In genomic region chr6:155943635-155944034, GRCh38 we compare ENCODE assay signal across 35 cellular contexts.
DNase-seq lines count a peak whose midpoint lies in the region; ATAC-seq, FAIRE-seq and TF ChIP-seq lines count a peak whose summit lies in the region.
"Had no signal": no experiment of that assay in that cellular context is flagged by ENCODE, and none has a peak within 500 bp of the region (broad histone marks: within the 10 kb centered on the region; RNA-seq: fewer than 3 reads in every experiment).

No MANE protein-coding gene starts in this region.

- no peaks in the 10 kb centered on the region for H4K20me1 ChIP-seq in GM23248 (ENCODE audit: insufficient read depth)
- no peaks in the 10 kb centered on the region for H4K20me1 ChIP-seq in fibroblast of lung (ENCODE audit: control insufficient read depth, extremely low read depth, insufficient read depth, low read length)
- no peaks in the 10 kb centered on the region for H4K20me1 ChIP-seq in GM23338 (replicated peaks; ENCODE audit: insufficient read depth)
- H4K20me1 ChIP-seq: BLaER1 treated with 17β-estradiol and CSF1 and Interleukin-3, amounts not matched to agents 10 nM and 100 nM had no signal

- H3K9me3 ChIP-seq in GM23248 (ENCODE audit: low read depth): no peaks in the 10 kb centered on the region
- no peaks in the 10 kb centered on the region for H3K9me3 ChIP-seq in fibroblast of lung (ENCODE audit: control insufficient read depth, insufficient read depth, low read depth, low read length)
- no peaks in the 10 kb centered on the region for H3K9me3 ChIP-seq in pancreas
- H3K9me3 ChIP-seq: thyroid gland, uterus had no signal

- ATAC-seq in pancreas (no peak), GM23338 (no peak)
- ATAC-seq: activated CD4-positive, CD25-positive, alpha-beta regulatory T cell treated with anti-CD3 and anti-CD28 coated beads, Interleukin-2, amount 50 U/mL, for 24 hours; K562; SK-N-SH treated with all-trans-retinoic acid at 6 μM for 48 hours had no signal

- peaks cover 3% of the 10 kb centered on the region for H3K27me3 Mint-ChIP-seq in GM23338 (ENCODE audit: insufficient read depth, low read depth, poor library complexity)
- H3K27me3 Mint-ChIP-seq: activated CD4-positive, alpha-beta memory T cell treated with anti-CD3 and anti-CD28 coated beads, Interleukin-2, amount 10 ng/mL, durations not matched to agents 7 days and 5 days had no signal

- peaks cover 5% of the 10 kb centered on the region; the same call in 2 of the 3 replicates for H3K4me1 Mint-ChIP-seq in GM23338
- H3K4me1 Mint-ChIP-seq: activated CD4-positive, alpha-beta memory T cell treated with anti-CD3 and anti-CD28 coated beads, Interleukin-2, amount 10 ng/mL, durations not matched to agents 7 days and 5 days; immature natural killer cell; neural progenitor cell had no signal

- H3K27ac ChIP-seq in GM23248 (no peak overlapping the region), fibroblast of lung (ENCODE audit: insufficient read depth, low read length) (no peak overlapping the region), pancreas (no peak overlapping the region), GM23338 (ENCODE audit: low read depth) (no peak overlapping the region)
- H3K27ac ChIP-seq: BLaER1 treated with 17β-estradiol and CSF1 and Interleukin-3, amounts not matched to agents 10 nM and 100 nM; dorsolateral prefrontal cortex; left ventricle myocardium inferior; neural progenitor cell; parathyroid adenoma; right atrium auricular region; stomach; thyroid gland; uterus had no signal

- H3K9me2 ChIP-seq in GM23248 (ENCODE audit: insufficient read depth) (no peaks in the 10 kb centered on the region), GM23338 (ENCODE audit: insufficient read depth) (peaks cover 2% of the 10 kb centered on the region; the same call in 1 of the 2 replicates)

- H3K4me2 ChIP-seq in GM23248 (ENCODE audit: unreplicated experiment) (no peak overlapping the region), fibroblast of lung (ENCODE audit: extremely low read depth, insufficient read depth, low read length) (no peak overlapping the region), GM23338 (no peak overlapping the region)
- H3K4me2 ChIP-seq: BLaER1 treated with 17β-estradiol and CSF1 and Interleukin-3, amounts not matched to agents 10 nM and 100 nM; neural progenitor cell had no signal

- in situ Hi-C loops in GM23248 (cut with MboI): no loop called here

- H3K4me1 ChIP-seq in GM23248 (ENCODE audit: insufficient read depth) (no peaks in the 10 kb centered on the region), fibroblast of lung (ENCODE audit: control insufficient read depth, extremely low read depth, insufficient read depth, low read length) (no peaks in the 10 kb centered on the region), pancreas (peaks cover 0 to 12% (median 4%) of the 10 kb centered on the region in 3 donors), GM23338 (ENCODE audit: insufficient read depth) (no peaks in the 10 kb centered on the region)
- H3K4me1 ChIP-seq: left ventricle myocardium inferior, parathyroid adenoma, right atrium auricular region, thyroid gland, uterus had no signal

- intact Hi-C loops in pancreas (cut with DNase I): no loop called here

- H3K27ac Mint-ChIP-seq in GM23338: no peak overlapping the region
- H3K27ac Mint-ChIP-seq: activated CD4-positive, alpha-beta memory T cell treated with anti-CD3 and anti-CD28 coated beads, Interleukin-2, amount 10 ng/mL, durations not matched to agents 7 days and 5 days; activated T-helper 1 cell treated with anti-CD3 and anti-CD28 coated beads, Interleukin-12 subunit alpha, Interleukin-12 subunit beta, Interleukin-2, Interleukin-4 antibody, amounts not matched to agents 30 ng/mL and 10 ng/mL and 1 ng/mL, durations not matched to agents 14 hours and 24 hours and 36 hours; immature natural killer cell; neural progenitor cell; T-helper 1 cell treated with Interleukin-12 subunit alpha and Interleukin-12 subunit beta and Interleukin-4 antibody, amounts not matched to agents 30 μg/mL and 1 μg/mL, for 36 hours had no signal

- peaks cover 19% of the 10 kb centered on the region for H3K36me3 Mint-ChIP-seq in GM23338 (ENCODE audit: low read depth)
- H3K36me3 Mint-ChIP-seq: brain, immature natural killer cell, neural progenitor cell had no signal

- peaks cover 22% of the 10 kb centered on the region for H3K9me3 Mint-ChIP-seq in GM23338
- H3K9me3 Mint-ChIP-seq: neural progenitor cell had no signal

- DNase-seq in GM23248 (peak; percentile 3), RPMI7951 (ENCODE audit: low read depth) (peak; percentile 3), fibroblast of lung (ENCODE audit: low read depth in 2 of 2) (peak; percentile 7 to 11), stromal cell of bone marrow (ENCODE audit: low read depth) (peak; percentile 18), pancreas (no peak), dermis blood vessel endothelial cell (no peak), GM23338 (ENCODE audit: low spot score) (no peak)
- DNase-seq: activated CD4-positive, alpha-beta memory T cell treated with anti-CD3 and anti-CD28 coated beads, Interleukin-2, amount 10 ng/mL, durations not matched to agents 7 days and 5 days; activated CD8-positive, alpha-beta memory T cell treated with anti-CD3 and anti-CD28 coated beads, Interleukin-2, amount 50 U/mL, for 4 hours; activated naive CD4-positive, alpha-beta T cell treated with Interleukin-2 at 50 U/mL for 16 hours; dorsolateral prefrontal cortex; GF-D8; immature natural killer cell; left ventricle myocardium inferior; NCI-H1105; NCI-H1930; NCI-H526; Right ventricle myocardium superior; stimulated activated CD4-positive, alpha-beta T cell treated with anti-CD3 and anti-CD28 coated beads, Interleukin-2, amount 100 ng/mL, for 24 hours; stimulated activated CD8-positive, alpha-beta memory T cell treated with anti-CD3 and anti-CD28 coated beads, Interleukin-4, amount 100 ng/mL, for 48 hours; stomach; thyroid gland; uterus had no signal

- H2AFZ ChIP-seq in GM23248 (no peak overlapping the region), fibroblast of lung (ENCODE audit: low read length) (no peak overlapping the region), GM23338 (no peak overlapping the region)
- H2AFZ ChIP-seq: neural progenitor cell, parathyroid adenoma had no signal

- 16 to 37% methylated on average over 1 of the region's 1 CpG for WGBS in GM23248 (ENCODE audit: low coverage in 1 of 2, low lambda C conversion rate in 2 of 2, missing lambda C conversion rate in 2 of 2), 2 experiments
- WGBS in pancreas, 2 donors: 70 to 87% methylated on average over 1 of the region's 1 CpG

- H3K4me3 ChIP-seq in GM23248 (no peak overlapping the region), fibroblast of lung (replicated peaks in 1 of 4; ENCODE audit: control extremely low read depth in 1 of 4, insufficient read depth in 1 of 4, low read depth in 3 of 4, low read length in 4 of 4) (no peak overlapping the region), pancreas (no peak overlapping the region), GM23338 (no peak overlapping the region)
- H3K4me3 ChIP-seq: BLaER1 treated with 17β-estradiol and CSF1 and Interleukin-3, amounts not matched to agents 10 nM and 100 nM; dorsolateral prefrontal cortex; K562; left ventricle myocardium inferior; neural progenitor cell; right atrium auricular region; stomach; thyroid gland; uterus had no signal

- no peak for FAIRE-seq in pancreas (lab: Jason Lieb, UNC)
- FAIRE-seq: HTR-8/SVneo, K562, TTC549 had no signal

- no peak overlapping the region for H3K9ac ChIP-seq in GM23248
- no peak overlapping the region for H3K9ac ChIP-seq in fibroblast of lung (ENCODE audit: insufficient read depth, low read length)
- H3K9ac ChIP-seq: BLaER1 treated with 17β-estradiol and CSF1 and Interleukin-3, amounts not matched to agents 10 nM and 100 nM; neural progenitor cell; parathyroid adenoma had no signal

- no peaks in the 10 kb centered on the region for H3K36me3 ChIP-seq in GM23248 (ENCODE audit: low read depth)
- H3K36me3 ChIP-seq in fibroblast of lung (ENCODE audit: control insufficient read depth, insufficient read depth, low read length): no peaks in the 10 kb centered on the region
- no peaks in the 10 kb centered on the region for H3K36me3 ChIP-seq in pancreas
- 0 out of 2 replicates have a peak, but pooled peaks cover 5% of the 10 kb centered on the region for H3K36me3 ChIP-seq in GM23338 (ENCODE audit: insufficient read depth)
- H3K36me3 ChIP-seq: left ventricle myocardium inferior, neural progenitor cell, right atrium auricular region, stomach, thyroid gland, uterus had no signal

- H3K79me2 ChIP-seq in GM23248 (ENCODE audit: insufficient read depth) (no peaks in the 10 kb centered on the region), fibroblast of lung (ENCODE audit: control insufficient read depth, insufficient read depth, low read length) (no peaks in the 10 kb centered on the region), GM23338 (replicated peaks; ENCODE audit: insufficient read depth) (no peaks in the 10 kb centered on the region)
- H3K79me2 ChIP-seq: parathyroid adenoma had no signal

- H3F3A ChIP-seq in GM23248 (ENCODE audit: insufficient read depth) (no peaks in the 10 kb centered on the region), GM23338 (replicated peaks; ENCODE audit: low read depth) (no peaks in the 10 kb centered on the region)

- H3K4me3 Mint-ChIP-seq in GM23338: no peak overlapping the region
- H3K4me3 Mint-ChIP-seq: activated CD4-positive, alpha-beta memory T cell treated with anti-CD3 and anti-CD28 coated beads, Interleukin-2, amount 10 ng/mL, durations not matched to agents 7 days and 5 days; activated T-helper 1 cell treated with anti-CD3 and anti-CD28 coated beads, Interleukin-12 subunit alpha, Interleukin-12 subunit beta, Interleukin-2, Interleukin-4 antibody, amounts not matched to agents 30 ng/mL and 10 ng/mL and 1 ng/mL, durations not matched to agents 14 hours and 24 hours and 36 hours; brain; immature natural killer cell; neural progenitor cell; T-helper 1 cell treated with Interleukin-12 subunit alpha and Interleukin-12 subunit beta and Interleukin-4 antibody, amounts not matched to agents 30 μg/mL and 1 μg/mL, for 36 hours had no signal

- TF ChIP-seq CTCF in fibroblast of lung (conservative IDR thresholded peaks at IDR 0.05 in 1 of 2, IDR thresholded peaks at IDR 0.05 in 1 of 2; ENCODE audit: low read depth in 1 of 2, low read length in 2 of 2) (no peak), pancreas (IDR thresholded peaks at IDR 0.05) (no peak), GM23338 (conservative IDR thresholded peaks at IDR 0.05; ENCODE audit: low read depth in 2 of 2) (no peak)

- H3K27me3 ChIP-seq in GM23248 (replicated peaks; ENCODE audit: insufficient read depth): no peaks in the 10 kb centered on the region
- no peaks in the 10 kb centered on the region for H3K27me3 ChIP-seq in fibroblast of lung (ENCODE audit: control insufficient read depth, insufficient read depth, low read length)
- no peaks in the 10 kb centered on the region for H3K27me3 ChIP-seq in pancreas
- H3K27me3 ChIP-seq in GM23338 (ENCODE audit: insufficient read depth): no peaks in the 10 kb centered on the region
- H3K27me3 ChIP-seq: BLaER1 treated with 17β-estradiol and CSF1 and Interleukin-3, amounts not matched to agents 10 nM and 100 nM; neural progenitor cell; right atrium auricular region; stomach; thyroid gland; uterus had no signal

Comparison
In these comparisons a context has a peak if more than half of its experiments do, and no peak if none do; other contexts are left out.
1. DNase-seq: peak in GM23248 (single experiment), RPMI7951 (single experiment), fibroblast of lung (2 of 2) and stromal cell of bone marrow (single experiment); none in pancreas (0 of 6), dermis blood vessel endothelial cell (single experiment) and GM23338 (single experiment).